Comparison of ENCODE assay signal across 18 cellular contexts in genomic region chr13:97189943-97190342, GRCh38. TPM values are rescaled to one million over a fixed set of nuclear protein-coding genes. Genes with fewer than 3 reads are reported as not detected.
DNase-seq lines count a peak whose midpoint lies in the region; ATAC-seq lines count a peak whose summit lies in the region.
"Had no signal": no experiment of that assay in that cellular context is flagged by ENCODE, and none has a peak within 500 bp of the region (broad histone marks: within the 10 kb centered on the region; RNA-seq: fewer than 3 reads in every experiment).

No MANE protein-coding gene starts in this region.

- DNase-seq in NCI-H510A treated with DMSO at 0.1 percent for 48 hours (lab: John Stamatoyannopoulos, UW) (peak; percentile 34), NCI-H510A (lab: John Stamatoyannopoulos, UW) (no peak), NCI-H187 treated with DMSO at 0.1 percent for 48 hours (lab: John Stamatoyannopoulos, UW) (peak; percentile 15), SK-N-DZ (ENCODE audit: low spot score) (peak; percentile 39), retina (peak; percentile 36), DMS53 treated with DMSO at 0.1 percent for 48 hours (lab: John Stamatoyannopoulos, UW; ENCODE audit: unreplicated experiment) (no peak)
- DNase-seq: DMS53; HCEC 1CT; KBM-7; NCI-H1048; NCI-H2029; NCI-H226; NK-92 treated with Interleukin-12 subunit alpha and Interleukin-12 subunit beta, amount 100 ng/mL, for 24 hours; SK-N-SH; T-helper 1 cell had no signal

- ATAC-seq in GM21423 (IDR thresholded peaks at IDR 0.05; ENCODE audit: unreplicated experiment) (no peak), GM19455 (IDR thresholded peaks at IDR 0.05; ENCODE audit: unreplicated experiment) (no peak)
- ATAC-seq: GM12878 had no signal

RNA-seq across cellular contexts. Expression of gene MBNL2, which starts 32.2 kb away (rescaled TPM):
- polyA plus RNA-seq in SK-N-DZ (2014; cell fraction: cytosol; rRNA removed) = 18.6 and 21.7 TPM in 2 replicates
- polyA plus RNA-seq in SK-N-DZ (2014; cell fraction: nucleus; rRNA removed) = 28.6 and 35.0 TPM in 2 replicates

Comparison
In these comparisons a context has a peak if more than half of its experiments do, and no peak if none do; other contexts are left out.
1. DNase-seq: peak in NCI-H510A treated with DMSO at 0.1 percent for 48 hours (single experiment), NCI-H187 treated with DMSO at 0.1 percent for 48 hours (single experiment), SK-N-DZ (single experiment) and retina (single experiment); none in NCI-H510A (single experiment) and DMS53 treated with DMSO at 0.1 percent for 48 hours (single experiment).